Comparison of ENCODE assay signal across 1 cellular context in genomic region chr13:94119360-94119936, GRCh38.
TF ChIP-seq lines count a peak whose summit lies in the region.

No MANE protein-coding gene starts in this region.

TF ChIP-seq in HepG2, 621 proteins besides CTCF, POLR2A, EP300 and RAD21 (continued from another document and continues in another):
- TF ChIP-seq PRDM10 (CRISPR knock-in tag; IDR thresholded peaks at IDR 0.05; ENCODE audit: low read depth) (peak; percentile 91), BATF2 (CRISPR knock-in tag; IDR thresholded peaks at IDR 0.05) (no peak), IRF1 (CRISPR knock-in tag; IDR thresholded peaks at IDR 0.05; ENCODE audit: low read depth) (no peak), ZNF10 (CRISPR knock-in tag; IDR thresholded peaks at IDR 0.05; ENCODE audit: borderline replicate concordance, low read depth) (no peak), POGZ (CRISPR knock-in tag; IDR thresholded peaks at IDR 0.05) (peak; percentile 98), NAIF1 (CRISPR knock-in tag; IDR thresholded peaks at IDR 0.05; ENCODE audit: borderline replicate concordance) (no peak), ZBTB2 (CRISPR knock-in tag; IDR thresholded peaks at IDR 0.05; ENCODE audit: low read depth) (no peak), ZNF263 (CRISPR knock-in tag; IDR thresholded peaks at IDR 0.05) (no peak), ZNF589 (CRISPR knock-in tag; conservative IDR thresholded peaks at IDR 0.05) (no peak), ETS1 (CRISPR knock-in tag; IDR thresholded peaks at IDR 0.05) (no peak), PLSCR1 (CRISPR knock-in tag; IDR thresholded peaks at IDR 0.05; ENCODE audit: borderline replicate concordance) (no peak), PRDM4 (CRISPR knock-in tag; IDR thresholded peaks at IDR 0.05; ENCODE audit: borderline replicate concordance) (no peak), MAFG (CRISPR knock-in tag; IDR thresholded peaks at IDR 0.05) (no peak), ZIK1 (CRISPR knock-in tag; IDR thresholded peaks at IDR 0.05; ENCODE audit: borderline replicate concordance, low read depth) (no peak), FOXK2 (IDR thresholded peaks at IDR 0.05) (0 out of 2 replicates have a peak, but pooled peaks have one; percentile 11), CREM (IDR thresholded peaks at IDR 0.05) (peak; percentile 33; the same call in 1 of the 2 replicates), CREM (CRISPR knock-in tag; IDR thresholded peaks at IDR 0.05) (no peak), ZMYM3 (CRISPR knock-in tag; IDR thresholded peaks at IDR 0.05) (peak; percentile 82), ZNF101 (CRISPR knock-in tag; IDR thresholded peaks at IDR 0.05; ENCODE audit: borderline replicate concordance, low read depth) (no peak), ZNF737 (CRISPR knock-in tag; IDR thresholded peaks at IDR 0.05; ENCODE audit: borderline replicate concordance) (no peak), PAF1 (CRISPR knock-in tag; IDR thresholded peaks at IDR 0.05) (no peak), MIXL1 (CRISPR knock-in tag; IDR thresholded peaks at IDR 0.05) (no peak), ZHX1 (CRISPR knock-in tag; IDR thresholded peaks at IDR 0.05; ENCODE audit: low read depth) (0 out of 2 replicates have a peak, but pooled peaks have one; percentile 54), HOMEZ (CRISPR knock-in tag; IDR thresholded peaks at IDR 0.05; ENCODE audit: low read depth) (peak; percentile 36; the same call in 1 of the 2 replicates), ZBTB42 (CRISPR knock-in tag; IDR thresholded peaks at IDR 0.05) (no peak), TOPORS (CRISPR knock-in tag; IDR thresholded peaks at IDR 0.05) (no peak), ZNF33A (CRISPR knock-in tag; IDR thresholded peaks at IDR 0.05; ENCODE audit: borderline replicate concordance) (no peak), LRRFIP1 (CRISPR knock-in tag; conservative IDR thresholded peaks at IDR 0.05) (no peak), ZNF781 (CRISPR knock-in tag; IDR thresholded peaks at IDR 0.05; ENCODE audit: borderline replicate concordance, not compliant biosample characterization) (peak; percentile 45), TGIF2 (CRISPR knock-in tag; IDR thresholded peaks at IDR 0.05) (no peak), ZNF740 (CRISPR knock-in tag; IDR thresholded peaks at IDR 0.05) (no peak), ZNF382 (CRISPR knock-in tag; IDR thresholded peaks at IDR 0.05; ENCODE audit: borderline replicate concordance) (no peak), CEBPG (CRISPR knock-in tag; IDR thresholded peaks at IDR 0.05) (peak; percentile 94), HNF1B (CRISPR knock-in tag; IDR thresholded peaks at IDR 0.05) (peak; percentile 95), YY1 (IDR thresholded peaks at IDR 0.05; ENCODE audit: insufficient read depth, insufficient replicate concordance, low read depth, low read length) (no peak), ZNF766 (CRISPR knock-in tag; IDR thresholded peaks at IDR 0.05; ENCODE audit: borderline replicate concordance) (no peak), TBL1XR1 (IDR thresholded peaks at IDR 0.05; ENCODE audit: borderline replicate concordance, low read length, partially characterized antibody) (no peak), ZNF3 (CRISPR knock-in tag; IDR thresholded peaks at IDR 0.05) (no peak; the same call in 1 of the 2 replicates), CHCHD3 (CRISPR knock-in tag; IDR thresholded peaks at IDR 0.05) (no peak), ZNF317 (CRISPR knock-in tag; IDR thresholded peaks at IDR 0.05) (peak; percentile 69; the same call in 1 of the 2 replicates), KDM5A (IDR thresholded peaks at IDR 0.05; ENCODE audit: borderline replicate concordance, low read length) (no peak)
